8 cellular contexts compared by ENCODE assay signal in the genomic region with DNA sequence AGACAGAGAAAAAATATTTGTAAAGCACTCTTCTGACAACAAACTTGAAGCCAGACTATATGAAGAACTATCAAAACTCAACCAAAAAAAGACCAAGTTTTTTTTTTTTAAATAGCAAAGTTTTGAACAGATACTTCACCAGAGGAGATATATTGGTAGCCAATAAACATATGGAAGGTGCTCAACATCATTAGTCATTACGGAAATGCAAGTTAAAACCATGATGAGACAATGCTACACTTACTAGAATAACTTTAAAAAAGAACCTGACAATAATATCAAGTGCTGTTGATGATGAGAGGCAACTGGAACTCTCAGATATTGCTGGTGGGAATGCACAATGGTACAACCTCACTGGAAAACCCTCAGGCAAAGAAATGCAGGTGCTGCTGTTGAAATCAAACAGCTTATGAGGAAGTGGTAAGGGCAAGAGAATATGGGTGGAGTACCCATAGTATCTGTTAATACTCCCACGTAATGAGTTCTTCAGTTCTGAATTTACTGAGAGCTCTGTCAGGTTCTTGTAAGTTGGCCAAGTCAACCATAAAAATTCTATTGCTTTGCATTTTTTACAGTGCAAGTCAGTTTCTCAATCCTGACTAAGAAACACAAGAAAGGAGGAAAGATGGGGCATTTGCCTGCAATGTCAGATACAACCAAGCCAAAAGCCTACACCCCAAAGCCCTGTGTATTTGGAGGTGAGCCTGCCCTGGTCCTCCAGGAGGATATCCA.
A peak's percentile ranks its signal among the peaks of the same experiment; 100 is the strongest.
DNase-seq lines count a peak whose midpoint lies in the region; ATAC-seq, FAIRE-seq and TF ChIP-seq lines count a peak whose summit lies in the region.

No MANE protein-coding gene starts in this region.

- POLR2A ChIA-PET in CD8-positive, alpha-beta memory T cell (lab: Charles Lee) = interaction anchor here (1.0 kb wide), 2 partner anchors 82 to 142 kb away, joined by 3 to 4 read pairs; no protein-coding TSS in a partner anchor

- no peak for TF ChIP-seq POLR2A in erythroblast (IDR thresholded peaks at IDR 0.05; ENCODE audit: low read length)

- no peaks in the 10 kb centered on the region for H3K36me3 ChIP-seq in CD8-positive, alpha-beta memory T cell (ENCODE audit: insufficient read depth, low read length)
- H3K36me3 ChIP-seq in astrocyte (ENCODE audit: insufficient read depth, low read length) (no peaks in the 10 kb centered on the region), GM23338 (ENCODE audit: insufficient read depth) (no peaks in the 10 kb centered on the region)

- H3K4me3 Mint-ChIP-seq in CD8-positive, alpha-beta memory T cell = peak overlapping the region in 6 of 7 donors; percentile 65 to 83 (median 76)
- H3K4me3 Mint-ChIP-seq in astrocyte (ENCODE audit: unreplicated experiment) (no peak overlapping the region), GM23338 (no peak overlapping the region)

- no peak overlapping the region for H3K9ac ChIP-seq in astrocyte (ENCODE audit: low read length)

- peaks cover 33 to 54% (median 40%) of the 10 kb centered on the region in 3 donors for H3K4me1 Mint-ChIP-seq in CD8-positive, alpha-beta memory T cell
- H3K4me1 Mint-ChIP-seq in astrocyte (ENCODE audit: low read depth, unreplicated experiment) (peaks cover 11% of the 10 kb centered on the region), GM23338 (peaks cover 6% of the 10 kb centered on the region)

- no peak overlapping the region for H3K4me2 ChIP-seq in astrocyte (ENCODE audit: low read length)
- H3K4me2 ChIP-seq in GM23338 = no peak overlapping the region

- H3K9me3 ChIP-seq in CD8-positive, alpha-beta memory T cell (ENCODE audit: low read length) = no peaks in the 10 kb centered on the region
- H3K9me3 ChIP-seq in astrocyte (ENCODE audit: insufficient read depth, low read depth, low read length) = no peaks in the 10 kb centered on the region

- DNase-seq in CD8-positive, alpha-beta memory T cell = peak in 2 of 5 donors; percentile 27 to 34
- DNase-seq in astrocyte (ENCODE audit: low read depth) (peak; percentile 73), erythroblast (lab: John Stamatoyannopoulos, UW) (no peak), globus pallidus (ENCODE audit: low spot score) (no peak), GM23338 (ENCODE audit: low spot score) (no peak), NCI-H82 (lab: John Stamatoyannopoulos, UW) (no peak)

- peak overlapping the region; percentile 26 for H3K4me3 ChIP-seq in CD8-positive, alpha-beta memory T cell (ENCODE audit: low read length)
- H3K4me3 ChIP-seq in astrocyte (ENCODE audit: insufficient read depth, low read depth, low read length) (no peak overlapping the region), GM23338 (no peak overlapping the region)

- no peaks in the 10 kb centered on the region for H4K20me1 ChIP-seq in astrocyte (ENCODE audit: insufficient read depth, low read length)
- H4K20me1 ChIP-seq in GM23338 (replicated peaks; ENCODE audit: insufficient read depth) = no peaks in the 10 kb centered on the region

- ATAC-seq in GM19467 (IDR thresholded peaks at IDR 0.05; ENCODE audit: unreplicated experiment) (peak; percentile 77), HG03571 (IDR thresholded peaks at IDR 0.05; ENCODE audit: unreplicated experiment) (peak; percentile 61), GM23338 (no peak)

- no peak overlapping the region for H3K27ac ChIP-seq in CD8-positive, alpha-beta memory T cell (ENCODE audit: low read depth, low read length)
- H3K27ac ChIP-seq in astrocyte (ENCODE audit: low read depth, low read length) = no peak overlapping the region
- no peak overlapping the region for H3K27ac ChIP-seq in GM23338 (ENCODE audit: low read depth)

- H2AFZ ChIP-seq in astrocyte (ENCODE audit: low read depth, low read length) (no peak overlapping the region), GM23338 (no peak overlapping the region; the same call in 1 of the 2 replicates)

- no peaks in the 10 kb centered on the region for H3K9me2 ChIP-seq in GM23338 (ENCODE audit: insufficient read depth)

- H3K79me2 ChIP-seq in astrocyte (ENCODE audit: insufficient read depth, low read length) = no peaks in the 10 kb centered on the region
- no peaks in the 10 kb centered on the region for H3K79me2 ChIP-seq in GM23338 (replicated peaks; ENCODE audit: insufficient read depth)

- peaks cover 0 to 2% of the 10 kb centered on the region in 2 donors for H3K27me3 Mint-ChIP-seq in CD8-positive, alpha-beta memory T cell
- peaks cover 6% of the 10 kb centered on the region for H3K27me3 Mint-ChIP-seq in astrocyte (ENCODE audit: low read depth, unreplicated experiment)
- peaks cover 1% of the 10 kb centered on the region for H3K27me3 Mint-ChIP-seq in GM23338 (ENCODE audit: insufficient read depth, low read depth, poor library complexity)

- peaks cover 0 to 3% (median 0%) of the 10 kb centered on the region in 5 donors for H3K9me3 Mint-ChIP-seq in CD8-positive, alpha-beta memory T cell
- H3K9me3 Mint-ChIP-seq in astrocyte (ENCODE audit: unreplicated experiment) = peaks cover 3% of the 10 kb centered on the region
- H3K9me3 Mint-ChIP-seq in GM23338 = no peaks in the 10 kb centered on the region

- TF ChIP-seq CTCF in astrocyte (IDR thresholded peaks at IDR 0.05; ENCODE audit: insufficient read depth, low read depth, low read length) (no peak), GM23338 (conservative IDR thresholded peaks at IDR 0.05; ENCODE audit: low read depth in 2 of 2) (no peak)

- H3F3A ChIP-seq in GM23338 (replicated peaks; ENCODE audit: low read depth) = no peaks in the 10 kb centered on the region

- peaks cover 0 to 2% (median 0%) of the 10 kb centered on the region in 3 donors for H3K36me3 Mint-ChIP-seq in CD8-positive, alpha-beta memory T cell
- no peaks in the 10 kb centered on the region for H3K36me3 Mint-ChIP-seq in astrocyte (ENCODE audit: low read depth, unreplicated experiment)
- H3K36me3 Mint-ChIP-seq in GM23338 (ENCODE audit: low read depth) = no peaks in the 10 kb centered on the region

- CTCF ChIA-PET in CD8-positive, alpha-beta memory T cell (lab: Charles Lee) = interaction anchor here (0.7 to 1.7 kb wide), 6 partner anchors 95 to 662 kb away, joined by 3 to 4 read pairs (median 3); no protein-coding TSS in a partner anchor

- H3K27me3 ChIP-seq in CD8-positive, alpha-beta memory T cell (ENCODE audit: insufficient read depth, low read length, poor library complexity, severe bottlenecking) = no peaks in the 10 kb centered on the region
- no peaks in the 10 kb centered on the region for H3K27me3 ChIP-seq in astrocyte (ENCODE audit: insufficient read depth, low read length)
- no peaks in the 10 kb centered on the region for H3K27me3 ChIP-seq in GM23338 (ENCODE audit: insufficient read depth)

- no peak for FAIRE-seq in astrocyte (lab: Jason Lieb, UNC)

- peak overlapping the region; percentile 28 to 94 (median 86) for H3K27ac Mint-ChIP-seq in CD8-positive, alpha-beta memory T cell
- H3K27ac Mint-ChIP-seq in astrocyte (ENCODE audit: unreplicated experiment) = no peak overlapping the region
- H3K27ac Mint-ChIP-seq in GM23338 = no peak overlapping the region

- peaks cover 36% of the 10 kb centered on the region for H3K4me1 ChIP-seq in CD8-positive, alpha-beta memory T cell (ENCODE audit: insufficient read depth, low read length)
- H3K4me1 ChIP-seq in astrocyte (ENCODE audit: insufficient read depth, low read length) (no peaks in the 10 kb centered on the region), GM23338 (ENCODE audit: insufficient read depth) (no peaks in the 10 kb centered on the region)

TF ChIP-seq in GM23338, 12 proteins besides CTCF, POLR2A, EP300 and RAD21 (continues in another document):
- no peak for TF ChIP-seq ZNF331 (CRISPR knock-in tag; IDR thresholded peaks at IDR 0.05; ENCODE audit: low read depth)
- no peak for TF ChIP-seq JUNB (IDR thresholded peaks at IDR 0.05; ENCODE audit: unreplicated experiment)
- TF ChIP-seq EZH2 (IDR thresholded peaks at IDR 0.05; ENCODE audit: low read depth, unreplicated experiment) = no peak
- no peak for TF ChIP-seq EZH2phosphoT487 (IDR thresholded peaks at IDR 0.05; ENCODE audit: unreplicated experiment)
- TF ChIP-seq, protein P1, sequence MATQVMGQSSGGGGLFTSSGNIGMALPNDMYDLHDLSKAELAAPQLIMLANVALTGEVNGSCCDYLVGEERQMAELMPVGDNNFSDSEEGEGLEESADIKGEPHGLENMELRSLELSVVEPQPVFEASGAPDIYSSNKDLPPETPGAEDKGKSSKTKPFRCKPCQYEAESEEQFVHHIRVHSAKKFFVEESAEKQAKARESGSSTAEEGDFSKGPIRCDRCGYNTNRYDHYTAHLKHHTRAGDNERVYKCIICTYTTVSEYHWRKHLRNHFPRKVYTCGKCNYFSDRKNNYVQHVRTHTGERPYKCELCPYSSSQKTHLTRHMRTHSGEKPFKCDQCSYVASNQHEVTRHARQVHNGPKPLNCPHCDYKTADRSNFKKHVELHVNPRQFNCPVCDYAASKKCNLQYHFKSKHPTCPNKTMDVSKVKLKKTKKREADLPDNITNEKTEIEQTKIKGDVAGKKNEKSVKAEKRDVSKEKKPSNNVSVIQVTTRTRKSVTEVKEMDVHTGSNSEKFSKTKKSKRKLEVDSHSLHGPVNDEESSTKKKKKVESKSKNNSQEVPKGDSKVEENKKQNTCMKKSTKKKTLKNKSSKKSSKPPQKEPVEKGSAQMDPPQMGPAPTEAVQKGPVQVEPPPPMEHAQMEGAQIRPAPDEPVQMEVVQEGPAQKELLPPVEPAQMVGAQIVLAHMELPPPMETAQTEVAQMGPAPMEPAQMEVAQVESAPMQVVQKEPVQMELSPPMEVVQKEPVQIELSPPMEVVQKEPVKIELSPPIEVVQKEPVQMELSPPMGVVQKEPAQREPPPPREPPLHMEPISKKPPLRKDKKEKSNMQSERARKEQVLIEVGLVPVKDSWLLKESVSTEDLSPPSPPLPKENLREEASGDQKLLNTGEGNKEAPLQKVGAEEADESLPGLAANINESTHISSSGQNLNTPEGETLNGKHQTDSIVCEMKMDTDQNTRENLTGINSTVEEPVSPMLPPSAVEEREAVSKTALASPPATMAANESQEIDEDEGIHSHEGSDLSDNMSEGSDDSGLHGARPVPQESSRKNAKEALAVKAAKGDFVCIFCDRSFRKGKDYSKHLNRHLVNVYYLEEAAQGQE (IDR thresholded peaks at IDR 0.05; ENCODE audit: unreplicated experiment) = no peak
- TF ChIP-seq ZNF114 (CRISPR knock-in tag; IDR thresholded peaks at IDR 0.05) = no peak
- TF ChIP-seq, protein P2, sequence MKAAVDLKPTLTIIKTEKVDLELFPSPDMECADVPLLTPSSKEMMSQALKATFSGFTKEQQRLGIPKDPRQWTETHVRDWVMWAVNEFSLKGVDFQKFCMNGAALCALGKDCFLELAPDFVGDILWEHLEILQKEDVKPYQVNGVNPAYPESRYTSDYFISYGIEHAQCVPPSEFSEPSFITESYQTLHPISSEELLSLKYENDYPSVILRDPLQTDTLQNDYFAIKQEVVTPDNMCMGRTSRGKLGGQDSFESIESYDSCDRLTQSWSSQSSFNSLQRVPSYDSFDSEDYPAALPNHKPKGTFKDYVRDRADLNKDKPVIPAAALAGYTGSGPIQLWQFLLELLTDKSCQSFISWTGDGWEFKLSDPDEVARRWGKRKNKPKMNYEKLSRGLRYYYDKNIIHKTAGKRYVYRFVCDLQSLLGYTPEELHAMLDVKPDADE (IDR thresholded peaks at IDR 0.05) = no peak
- no peak for TF ChIP-seq STAT1 (IDR thresholded peaks at IDR 0.05; ENCODE audit: unreplicated experiment)
- no peak for TF ChIP-seq CREB1 (CRISPR knock-in tag; IDR thresholded peaks at IDR 0.05; ENCODE audit: low read depth)
- no peak for TF ChIP-seq POLR2AphosphoS5 (IDR thresholded peaks at IDR 0.05; ENCODE audit: low read depth)

Comparison
In these comparisons a context has a peak if more than half of its experiments do, and no peak if none do; other contexts are left out.
1. H3K27ac Mint-ChIP-seq: peak in CD8-positive, alpha-beta memory T cell (8 of 8); none in astrocyte (single experiment) and GM23338 (single experiment).
2. H3K4me3 Mint-ChIP-seq: peak in CD8-positive, alpha-beta memory T cell (6 of 7); none in astrocyte (single experiment) and GM23338 (single experiment).